8 cellular contexts compared by ENCODE assay signal in genomic region chr1:235866913-235867850, GRCh38. TPM values are rescaled to one million over a fixed set of nuclear protein-coding genes. Genes with fewer than 3 reads are reported as not detected.
DNase-seq lines count a peak whose midpoint lies in the region; ATAC-seq, FAIRE-seq and TF ChIP-seq lines count a peak whose summit lies in the region.

No MANE protein-coding gene starts in this region.

- peaks cover 31 to 66% of the 10 kb centered on the region in 2 donors for H3K4me1 Mint-ChIP-seq in immature natural killer cell

- H3K27me3 ChIP-seq in AG04450 (ENCODE audit: control insufficient read depth, insufficient read depth, low read length) (no peaks in the 10 kb centered on the region), bronchial epithelial cell (ENCODE audit: control insufficient read depth, insufficient read depth, low read length) (no peaks in the 10 kb centered on the region)

- POLR2A ChIA-PET in AG04450 (lab: Yijun Ruan, JAX), result interaction anchor here (0.5 to 3.4 kb wide), 3 partner anchors 69 to 104 kb away, joined by 4 to 12 read pairs (median 4); no protein-coding TSS in a partner anchor

- CTCF ChIA-PET in AG04450 (lab: Charles Lee), result interaction anchor here (1.5 to 3.2 kb wide), 4 partner anchors 11 to 106 kb away, joined by 3 to 73 read pairs (median 8); no protein-coding TSS in a partner anchor

- H3K27ac Mint-ChIP-seq in immature natural killer cell, result peak overlapping the region in 4 of 6 donors; percentile 97 to 100 (median 99)

- no peak for FAIRE-seq in bronchial epithelial cell (lab: Jason Lieb, UNC)

- no peaks in the 10 kb centered on the region for H3K9me3 Mint-ChIP-seq in immature natural killer cell

- H3K4me3 ChIP-seq in AG04450 (ENCODE audit: low read depth, low read length) (peak overlapping the region; percentile 90), WI38 (ENCODE audit: low read depth, low read length) (peak overlapping the region; percentile 85), bronchial epithelial cell (ENCODE audit: low read depth, low read length) (peak overlapping the region; percentile 83)

- H3K4me3 Mint-ChIP-seq in immature natural killer cell, result peak overlapping the region; percentile 93 to 99 (median 96)

- DNase-seq in AG04450 (ENCODE audit: low read depth, low spot score) (peak; percentile 84), NCI-H2227 (lab: John Stamatoyannopoulos, UW; ENCODE audit: unreplicated experiment) (peak; percentile 98), bronchial epithelial cell (ENCODE audit: low read depth) (peak; percentile 76), immature natural killer cell (peak; percentile 99 to 100 (median 99)), smooth muscle cell of the brain vasculature (ENCODE audit: low read depth, low spot score) (peak; percentile 85)

- H3K36me3 ChIP-seq in bronchial epithelial cell (ENCODE audit: control insufficient read depth, insufficient read depth, low read length), result no peaks in the 10 kb centered on the region

- peak overlapping the region; percentile 73 for H3K27ac ChIP-seq in AG04450 (ENCODE audit: low read depth, low read length)

- peak; percentile 79 for ATAC-seq in GM18907 (IDR thresholded peaks at IDR 0.05; ENCODE audit: unreplicated experiment)
- peak; percentile 66 for ATAC-seq in HG03139 (IDR thresholded peaks at IDR 0.05; ENCODE audit: unreplicated experiment)

- no peaks in the 10 kb centered on the region; the same call in 1 of the 2 replicates for H3K9me3 ChIP-seq in AG04450 (ENCODE audit: control insufficient read depth, insufficient read depth, low read length)

- H3K27me3 Mint-ChIP-seq in immature natural killer cell (ENCODE audit: low read depth in 3 of 3), result peaks cover 28 to 37% (median 31%) of the 10 kb centered on the region in 3 donors

- TF ChIP-seq CTCF in AG04450 (IDR thresholded peaks at IDR 0.05; ENCODE audit: low read depth, low read length) (no peak), WI38 (IDR thresholded peaks at IDR 0.05; ENCODE audit: low read depth, low read length) (no peak), bronchial epithelial cell (IDR thresholded peaks at IDR 0.05; ENCODE audit: insufficient read depth, low read length, severe bottlenecking) (no peak)

- no peaks in the 10 kb centered on the region for H3K36me3 Mint-ChIP-seq in immature natural killer cell

RNA-seq across cellular contexts. Expression of gene LYST, which starts 0.5 kb away (rescaled TPM):
- polyA plus RNA-seq in AG04450 (2011; rRNA removed), result 5.6 and 6.5 TPM in 2 replicates
- polyA minus RNA-seq in AG04450 (2011; rRNA and poly(A)+ RNA removed), result 11.6 and 21.3 TPM in 2 replicates
- 14.0 and 19.6 TPM in 2 replicates for total RNA-seq in bronchial epithelial cell
- polyA plus RNA-seq in immature natural killer cell, result 10 to 100 TPM; 21.8 to 39.3 (median 27.7) TPM

Comparison
In these comparisons a context has a peak if more than half of its experiments do, and no peak if none do; other contexts are left out.
1. Peak in every context shown above with its lines: DNase-seq, ATAC-seq, H3K4me3 ChIP-seq and H3K27ac ChIP-seq.